ENCODE assay signal across 8 cellular contexts in the genomic region with DNA sequence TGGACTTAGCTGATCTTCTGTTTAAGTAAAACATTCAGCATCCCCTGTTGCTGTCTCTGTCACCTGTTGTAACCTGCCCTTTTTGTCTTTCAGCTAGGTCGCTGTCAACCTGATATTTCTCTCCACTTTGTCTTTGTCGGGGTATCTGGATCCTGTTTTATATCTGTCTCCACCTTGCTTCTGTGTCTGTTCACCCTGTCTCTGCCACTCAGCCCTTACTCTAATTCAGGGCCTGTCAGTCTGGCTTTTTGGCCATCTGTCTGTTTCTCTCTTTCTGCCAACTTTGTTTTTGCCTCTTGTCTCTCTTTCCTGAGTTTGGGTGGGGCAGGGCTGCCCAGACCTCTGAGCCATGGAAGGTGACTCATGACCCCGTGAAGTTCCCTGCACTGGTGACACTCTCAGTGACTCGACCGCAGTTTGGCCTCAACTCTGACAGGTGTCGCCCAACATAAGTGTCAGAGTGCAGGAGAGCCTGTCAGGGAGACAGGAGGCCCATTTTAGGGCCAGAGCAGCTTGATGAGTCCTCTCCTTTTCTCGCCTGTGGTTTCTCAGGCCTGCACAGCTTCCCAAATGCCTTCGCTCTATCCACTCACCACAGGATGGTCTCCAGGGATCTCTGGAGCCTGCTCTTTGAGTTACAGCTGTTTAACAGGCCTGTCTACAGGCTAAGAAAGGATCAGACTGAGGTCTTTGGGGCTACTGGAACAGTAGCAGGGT. TPM values are rescaled to one million over a fixed set of nuclear protein-coding genes. Genes with fewer than 3 reads are reported as not detected.
DNase-seq lines count a peak whose midpoint lies in the region; ATAC-seq and TF ChIP-seq lines count a peak whose summit lies in the region.

No MANE protein-coding gene starts in this region.

- peak overlapping the region; percentile 92 for H3K27ac Mint-ChIP-seq in osteocyte (ENCODE audit: unreplicated experiment)

- no peaks in the 10 kb centered on the region for H3K27me3 Mint-ChIP-seq in osteocyte (ENCODE audit: unreplicated experiment)

- in situ Hi-C loops in transverse colon (cut with MboI; ENCODE audit: low pct_ligation_motif_present in 1 of 4, low pct_unique_long_range_greater_than_20kb in 1 of 4, low sequenced_read_pairs in 3 of 4) = no loop called here

- TF ChIP-seq CTCF in osteocyte (IDR thresholded peaks at IDR 0.05) (no peak), transverse colon (IDR thresholded peaks at IDR 0.05) (no peak)

- no peak for TF ChIP-seq POLR2A in transverse colon (IDR thresholded peaks at IDR 0.05)

- peak overlapping the region; percentile 84 to 99 (median 94) for H3K4me3 ChIP-seq in transverse colon

- peaks cover 2% of the 10 kb centered on the region for H3K36me3 Mint-ChIP-seq in osteocyte (ENCODE audit: unreplicated experiment)

- no peaks in the 10 kb centered on the region for H3K9me3 ChIP-seq in transverse colon

- no peak for TF ChIP-seq EP300 in transverse colon (IDR thresholded peaks at IDR 0.05; ENCODE audit: low read depth)

- no peaks in the 10 kb centered on the region for H3K9me3 Mint-ChIP-seq in osteocyte (ENCODE audit: unreplicated experiment)

- ATAC-seq in GM18502 (IDR thresholded peaks at IDR 0.05; ENCODE audit: poor library complexity, unreplicated experiment) (peak; percentile 77), HG02642 (IDR thresholded peaks at IDR 0.05; ENCODE audit: poor library complexity, unreplicated experiment) (peak; percentile 69)

- H3K4me3 Mint-ChIP-seq in osteocyte (ENCODE audit: unreplicated experiment) = peak overlapping the region; percentile 97

- DNase-seq in NOMO-1 treated with DMSO at 0.1 percent for 48 hours (lab: John Stamatoyannopoulos, UW; ENCODE audit: unreplicated experiment) (peak; percentile 91), activated T-cell treated with anti-CD3 and anti-CD28 coated beads for 48 hours (ENCODE audit: low read depth) (peak; percentile 77), fibroblast of peridontal ligament (ENCODE audit: extremely low read depth) (peak; percentile 93), osteocyte (ENCODE audit: extremely low spot score, unreplicated experiment) (peak; percentile 63), transverse colon (peak; percentile 74), NCI-H2081 (lab: John Stamatoyannopoulos, UW) (no peak)

- H3K4me1 Mint-ChIP-seq in osteocyte (ENCODE audit: unreplicated experiment) = peaks cover 37% of the 10 kb centered on the region

- H3K27me3 ChIP-seq in transverse colon = no peaks in the 10 kb centered on the region

- H3K36me3 ChIP-seq in transverse colon = peaks cover 0 to 8% (median 0%) of the 10 kb centered on the region in 4 donors

- intact Hi-C loops in transverse colon (cut with DNase I; ENCODE audit: low total_unique reads) = no loop called here

- H3K4me1 ChIP-seq in transverse colon = peaks cover 9 to 27% (median 24%) of the 10 kb centered on the region in 4 donors

- 0 to 19% methylated on average over 2 to 8 of the region's 8 CpGs for WGBS in transverse colon (ENCODE audit: low coverage in 1 of 2), 2 donors

- peak overlapping the region; percentile 90 to 97 (median 94) for H3K27ac ChIP-seq in transverse colon

RNA-seq across cellular contexts. Expression of gene ZBTB43, which starts 0.9 kb away (rescaled TPM):
- total RNA-seq in osteocyte (17.1 and 20.3 TPM in 2 replicates), transverse colon (10 to 100 TPM in 3 of 4 donors, 1 to 10 TPM in 1; 5.0 to 19.5 (median 16.6) TPM)

RNA-seq across cellular contexts. Expression of gene ZBTB34, which starts 54.7 kb away (rescaled TPM):
- 13.9 and 14.0 TPM in 2 replicates for total RNA-seq in osteocyte
- total RNA-seq in transverse colon = 10 to 100 TPM in 3 of 4 donors, 1 to 10 TPM in 1; 6.0 to 14.9 (median 10.3) TPM

Comparison
In these comparisons a context has a peak if more than half of its experiments do, and no peak if none do; other contexts are left out.
1. DNase-seq: peak in NOMO-1 treated with DMSO at 0.1 percent for 48 hours (single experiment), activated T-cell treated with anti-CD3 and anti-CD28 coated beads for 48 hours (single experiment), fibroblast of peridontal ligament (single experiment), osteocyte (single experiment) and transverse colon (single experiment); none in NCI-H2081 (0 of 2).